Comparison of ENCODE assay signal across 8 cellular contexts in genomic region chr2:43636616-43637015, GRCh38. TPM values are rescaled to one million over a fixed set of nuclear protein-coding genes. Genes with fewer than 3 reads are reported as not detected.
DNase-seq lines count a peak whose midpoint lies in the region; ATAC-seq and TF ChIP-seq lines count a peak whose summit lies in the region.

No MANE protein-coding gene starts in this region.

- H3K79me2 ChIP-seq in H9 (ENCODE audit: insufficient read depth, low read length) = no peaks in the 10 kb centered on the region

- H3K9me3 ChIP-seq in H9 (ENCODE audit: control insufficient read depth, low read depth, low read length) (no peaks in the 10 kb centered on the region), esophagus squamous epithelium (no peaks in the 10 kb centered on the region), sigmoid colon (no peaks in the 10 kb centered on the region)

- no peaks in the 10 kb centered on the region; the same call in 1 of the 2 replicates for H3K27me3 ChIP-seq in H9 (ENCODE audit: insufficient read depth, low read length)
- H3K27me3 ChIP-seq in esophagus squamous epithelium = peaks cover 0 to 16% (median 0%) of the 10 kb centered on the region in 4 donors
- H3K27me3 ChIP-seq in sigmoid colon = no peaks in the 10 kb centered on the region

- no peak overlapping the region for H2BK20ac ChIP-seq in H9 (ENCODE audit: low read depth, low read length, poor library complexity, severe bottlenecking)

- H3K56ac ChIP-seq in H9 (ENCODE audit: insufficient read length, low read depth, low read length) = no peak overlapping the region

- intact Hi-C loops in esophagus squamous epithelium (cut with DNase I) (no loop called here), sigmoid colon (cut with DNase I) (loop anchor here (5.0 kb wide), 1 partner anchor 41 kb away; the partner anchor contains the start of gene C1GALT1C1L)

- H4K5ac ChIP-seq in H9 (ENCODE audit: insufficient read length, low read depth, low read length) = no peak overlapping the region

- no peaks in the 10 kb centered on the region for H3K4me1 ChIP-seq in H9 (ENCODE audit: insufficient read depth, low read length)
- H3K4me1 ChIP-seq in esophagus squamous epithelium = peaks cover 0 to 44% (median 12%) of the 10 kb centered on the region in 3 donors
- H3K4me1 ChIP-seq in sigmoid colon = peaks cover 0 to 15% (median 8%) of the 10 kb centered on the region in 4 donors

- peaks cover 28% of the 10 kb centered on the region for H3K27me3 Mint-ChIP-seq in H9 (ENCODE audit: low read depth)

- ATAC-seq in GM18870 (IDR thresholded peaks at IDR 0.05; ENCODE audit: unreplicated experiment) (no peak), HG03432 (IDR thresholded peaks at IDR 0.05; ENCODE audit: unreplicated experiment) (no peak), HG03135 (IDR thresholded peaks at IDR 0.05; ENCODE audit: unreplicated experiment) (no peak)

- peaks cover 10% of the 10 kb centered on the region for H3K23me2 ChIP-seq in H9 (ENCODE audit: insufficient read length, low read depth, low read length, poor library complexity, severe bottlenecking)

- H3K9me3 Mint-ChIP-seq in H9 = peaks cover 4 to 8% of the 10 kb centered on the region in 2 experiments; a peak in 4 of 5 replicates

- peak overlapping the region; percentile 76 for H2AFZ ChIP-seq in H9 (ENCODE audit: low read length)

- H3K27ac ChIP-seq in H9 (ENCODE audit: insufficient read length, low read depth, low read length) (no peak overlapping the region), esophagus squamous epithelium (peak overlapping the region in 3 of 4 donors; percentile 81 to 92 (median 90)), sigmoid colon (peak overlapping the region; percentile 81 to 92 (median 88))

- H3T11ph ChIP-seq in H9 (ENCODE audit: low read length) = no peak overlapping the region

- peaks cover 0 to 8% (median 0%) of the 10 kb centered on the region in 3 experiments; a peak in 3 of 7 replicates for H3K36me3 Mint-ChIP-seq in H9 (ENCODE audit: insufficient read depth in 1 of 3, low read depth in 3 of 3)

- H3K4me2 ChIP-seq in H9 (ENCODE audit: insufficient read depth, insufficient read length, low read length) = peak overlapping the region; percentile 86

- no peak overlapping the region for H2BK15ac ChIP-seq in H9 (ENCODE audit: low read depth, low read length)

- H3K4ac ChIP-seq in H9 (ENCODE audit: low read depth, low read length) = no peak overlapping the region

- H3K4me3 ChIP-seq in esophagus squamous epithelium (peak overlapping the region; percentile 67 to 96 (median 82)), sigmoid colon (peak overlapping the region; percentile 74 to 97 (median 94))

- H3K4me1 Mint-ChIP-seq in H9 = peaks cover 16 to 19% of the 10 kb centered on the region in 2 experiments

- H4K20me1 ChIP-seq in H9 (ENCODE audit: control insufficient read depth, insufficient read depth, insufficient read length) = no peaks in the 10 kb centered on the region

- H3K36me3 ChIP-seq in esophagus squamous epithelium = no peaks in the 10 kb centered on the region
- H3K36me3 ChIP-seq in sigmoid colon = no peaks in the 10 kb centered on the region

- no peak overlapping the region for H4K8ac ChIP-seq in H9 (replicated peaks; ENCODE audit: insufficient read length, low read depth, low read length)

- H3K9ac ChIP-seq in H9 (ENCODE audit: extremely low read depth, insufficient read length, low read length) = peak overlapping the region; percentile 10

- no peak overlapping the region for H2AK5ac ChIP-seq in H9 (ENCODE audit: insufficient read length, low read length)

- TF ChIP-seq CTCF in H9 (conservative IDR thresholded peaks at IDR 0.05) = no peak
- TF ChIP-seq CTCF in esophagus squamous epithelium (IDR thresholded peaks at IDR 0.05) = no peak
- TF ChIP-seq CTCF in sigmoid colon (IDR thresholded peaks at IDR 0.05) = no peak

- H3K14ac ChIP-seq in H9 (ENCODE audit: insufficient read depth, low read length) = no peak overlapping the region

- H3K27ac Mint-ChIP-seq in H9 = no peak overlapping the region

- peak overlapping the region; percentile 70 to 81 for H3K4me3 Mint-ChIP-seq in H9

- TF ChIP-seq POLR2A in esophagus squamous epithelium (IDR thresholded peaks at IDR 0.05) (no peak), sigmoid colon (IDR thresholded peaks at IDR 0.05) (no peak)

- H2BK120ac ChIP-seq in H9 (ENCODE audit: low read depth, low read length, poor library complexity, severe bottlenecking) = no peak overlapping the region

- DNase-seq in H9 = no peak
- DNase-seq in T-helper 9 cell = peak; percentile 15
- DNase-seq in esophagus squamous epithelium (lab: John Stamatoyannopoulos, UW) = no peak
- no peak for DNase-seq in sigmoid colon
- DNase-seq in AG20443 (ENCODE audit: low spot score) = no peak

- no peaks in the 10 kb centered on the region for H3K79me1 ChIP-seq in H9 (ENCODE audit: insufficient read depth, low read depth, low read length, poor library complexity, severe bottlenecking)

- no peak overlapping the region for H4K91ac ChIP-seq in H9 (ENCODE audit: insufficient read length, low read depth, low read length)

- no CpG with 5 or more reads among the region's 11 CpGs for WGBS in H9 (ENCODE audit: extremely low coverage, insufficient read length, low lambda C conversion rate)
- WGBS in esophagus squamous epithelium, 2 donors = 5 to 6% methylated on average over 5 of the region's 11 CpGs
- WGBS in sigmoid colon, 2 donors = 7 to 19% methylated on average over 11 of the region's 11 CpGs

- H3K18ac ChIP-seq in H9 (ENCODE audit: insufficient read length, low read depth, low read length) = no peak overlapping the region

- H2BK5ac ChIP-seq in H9 (ENCODE audit: insufficient read length, low read length) = no peak overlapping the region

- H3K23ac ChIP-seq in H9 (ENCODE audit: insufficient read length, low read depth, low read length) = no peak overlapping the region

- no peak overlapping the region for H2BK12ac ChIP-seq in H9 (ENCODE audit: insufficient read length, low read depth, low read length)

- no peak for TF ChIP-seq EP300 in sigmoid colon (IDR thresholded peaks at IDR 0.05)

RNA-seq across cellular contexts. Expression of gene PLEKHH2, which starts 0.4 kb away (rescaled TPM):
- total RNA-seq in H9 (2021) = 2.5 and 3.1 TPM in 2 replicates
- total RNA-seq in esophagus squamous epithelium = 10 to 100 TPM in 2 of 4 donors, 1 to 10 TPM in 2; 1.7 to 25.7 (median 8.3) TPM
- 10 to 100 TPM; 35.3 to 83.1 (median 54.9) TPM for total RNA-seq in sigmoid colon
- 1 to 10 TPM in 2 of 3 donors, under 1 TPM in 1; 0.69 to 3.6 (median 1.7) TPM for polyA plus RNA-seq in sigmoid colon

RNA-seq across cellular contexts. Expression of gene C1GALT1C1L, which starts 39.6 kb away (rescaled TPM):
- not detected in 2 replicates for total RNA-seq in H9 (2021)
- under 1 TPM in 1 of 4 donors, not detected in 3; 0.38 TPM for total RNA-seq in esophagus squamous epithelium
- total RNA-seq in sigmoid colon = 1 to 10 TPM; 1.1 to 4.3 (median 2.3) TPM
- polyA plus RNA-seq in sigmoid colon = under 1 TPM in 1 of 3 donors, not detected in 2; 0.50 TPM

RNA-seq across cellular contexts. Expression of gene THADA, which starts 40.8 kb away (rescaled TPM):
- 20.0 and 20.1 TPM in 2 replicates for total RNA-seq in H9 (2021)
- 10 to 100 TPM; 14.0 to 32.2 (median 21.0) TPM for total RNA-seq in esophagus squamous epithelium
- total RNA-seq in sigmoid colon = 10 to 100 TPM; 20.2 to 35.2 (median 29.6) TPM
- 10 to 100 TPM in 1 of 3 donors, 1 to 10 TPM in 2; 4.4 to 14.0 (median 9.0) TPM for polyA plus RNA-seq in sigmoid colon
